21 cellular contexts compared by ENCODE assay signal in genomic region chr7:71497233-71497946, GRCh38.
DNase-seq lines count a peak whose midpoint lies in the region; ATAC-seq and TF ChIP-seq lines count a peak whose summit lies in the region.
"Had no signal": no experiment of that assay in that cellular context is flagged by ENCODE, and none has a peak within 500 bp of the region (broad histone marks: within the 10 kb centered on the region; RNA-seq: fewer than 3 reads in every experiment).

No MANE protein-coding gene starts in this region.

- intact Hi-C loops in right cardiac atrium (cut with DNase I): no loop called here

- no peaks in the 10 kb centered on the region for H3K4me1 Mint-ChIP-seq in T-helper 17 cell
- H3K4me1 Mint-ChIP-seq: CD4-positive, alpha-beta memory T cell had no signal

- ATAC-seq in right cardiac atrium (peak; percentile 83 to 84), thoracic aorta (ENCODE audit: insufficient number of reproducible peaks, low FRiP score, low read depth) (no peak), T-helper 17 cell (no peak), HG03135 (IDR thresholded peaks at IDR 0.05; ENCODE audit: unreplicated experiment) (no peak)
- ATAC-seq: GM12878, left colon had no signal

- TF ChIP-seq CTCF in choroid plexus epithelial cell (conservative IDR thresholded peaks at IDR 0.05; ENCODE audit: low read depth, low read length) (no peak), thoracic aorta (IDR thresholded peaks at IDR 0.05) (no peak)

- no peaks in the 10 kb centered on the region for H3K36me3 ChIP-seq in thoracic aorta
- H3K36me3 ChIP-seq: neural progenitor cell, WERI-Rb-1 had no signal

- no peaks in the 10 kb centered on the region for H3K36me3 Mint-ChIP-seq in T-helper 17 cell (ENCODE audit: low read depth)
- H3K36me3 Mint-ChIP-seq: CD4-positive, alpha-beta memory T cell; neural progenitor cell had no signal

- H3K27ac Mint-ChIP-seq in T-helper 17 cell: no peak overlapping the region
- H3K27ac Mint-ChIP-seq: CD4-positive, alpha-beta memory T cell; neural progenitor cell had no signal

- H3K4me1 ChIP-seq in right cardiac atrium (ENCODE audit: control insufficient read depth, insufficient read depth, low read length): peaks cover 2% of the 10 kb centered on the region
- peaks cover 0 to 14% of the 10 kb centered on the region in 2 donors for H3K4me1 ChIP-seq in thoracic aorta (ENCODE audit: control insufficient read depth in 1 of 2, low read depth in 2 of 2)
- H3K4me1 ChIP-seq: psoas muscle had no signal

- H3K9me3 ChIP-seq in right cardiac atrium (ENCODE audit: control insufficient read depth, low read length): no peaks in the 10 kb centered on the region
- H3K9me3 ChIP-seq in thoracic aorta: no peaks in the 10 kb centered on the region
- no peaks in the 10 kb centered on the region for H3K9me3 ChIP-seq in T-helper 17 cell (ENCODE audit: control insufficient read depth, low read length, poor library complexity, severe bottlenecking)
- H3K9me3 ChIP-seq: psoas muscle had no signal

- WGBS in right cardiac atrium: 44% methylated on average over 8 of the region's 8 CpGs

- H3K27ac ChIP-seq in right cardiac atrium (ENCODE audit: low read length): no peak overlapping the region
- H3K27ac ChIP-seq in thoracic aorta: peak overlapping the region in 1 of 2 donors; percentile 0
- H3K27ac ChIP-seq: neural progenitor cell, psoas muscle, WERI-Rb-1 had no signal

- no peaks in the 10 kb centered on the region for H3K27me3 Mint-ChIP-seq in T-helper 17 cell
- H3K27me3 Mint-ChIP-seq: CD4-positive, alpha-beta memory T cell had no signal

- H3K4me3 ChIP-seq in choroid plexus epithelial cell (ENCODE audit: low read depth, low read length): no peak overlapping the region
- no peak overlapping the region for H3K4me3 ChIP-seq in right cardiac atrium (ENCODE audit: low read length)
- H3K4me3 ChIP-seq in thoracic aorta: peak overlapping the region; percentile 48
- H3K4me3 ChIP-seq: GM12878, neural progenitor cell, psoas muscle had no signal

- DNase-seq in NCI-H2171 (lab: John Stamatoyannopoulos, UW) (peak; percentile 20), choroid plexus epithelial cell (ENCODE audit: low read depth) (peak; percentile 28), right cardiac atrium (peak in 2 of 3 donors; percentile 40 to 83), thoracic aorta (ENCODE audit: low spot score) (no peak), T-helper 17 cell (no peak)
- no peak for DNase-seq in NK-92 treated with Interleukin-12 subunit alpha and Interleukin-12 subunit beta, amount 100 ng/mL, for 24 hours (lab: John Stamatoyannopoulos, UW)
- DNase-seq: activated effector memory CD4-positive, alpha-beta T cell treated with anti-CD3 and anti-CD28 coated beads, Interleukin-2, amount 50 U/mL, for 16 hours; CD4-positive, alpha-beta memory T cell; foreskin melanocyte; left colon; midbrain; MM.1S; NCI-H1436; NCI-H774; psoas muscle; stimulated activated CD8-positive, alpha-beta memory T cell treated with anti-CD3 and anti-CD28 coated beads, Interleukin-4, amount 100 ng/mL, for 48 hours; T-helper 2 cell; WERI-Rb-1 had no signal

- H3K27me3 ChIP-seq in right cardiac atrium (ENCODE audit: control insufficient read depth, insufficient read depth) (no peaks in the 10 kb centered on the region), thoracic aorta (replicated peaks; ENCODE audit: insufficient read depth) (no peaks in the 10 kb centered on the region)
- H3K27me3 ChIP-seq: neural progenitor cell had no signal

- H3K4me3 Mint-ChIP-seq in T-helper 17 cell: no peak overlapping the region
- H3K4me3 Mint-ChIP-seq: CD4-positive, alpha-beta memory T cell; neural progenitor cell had no signal

Comparison
In these comparisons a context has a peak if more than half of its experiments do, and no peak if none do; other contexts are left out.
1. DNase-seq: peak in NCI-H2171 (single experiment), choroid plexus epithelial cell (single experiment) and right cardiac atrium (2 of 3); none in thoracic aorta (single experiment), NK-92 treated with Interleukin-12 subunit alpha and Interleukin-12 subunit beta, amount 100 ng/mL, for 24 hours (single experiment) and T-helper 17 cell (0 of 3).
2. ATAC-seq: peak in right cardiac atrium (2 of 2); none in thoracic aorta (single experiment), T-helper 17 cell (single experiment) and HG03135 (single experiment).